In the genomic region with DNA sequence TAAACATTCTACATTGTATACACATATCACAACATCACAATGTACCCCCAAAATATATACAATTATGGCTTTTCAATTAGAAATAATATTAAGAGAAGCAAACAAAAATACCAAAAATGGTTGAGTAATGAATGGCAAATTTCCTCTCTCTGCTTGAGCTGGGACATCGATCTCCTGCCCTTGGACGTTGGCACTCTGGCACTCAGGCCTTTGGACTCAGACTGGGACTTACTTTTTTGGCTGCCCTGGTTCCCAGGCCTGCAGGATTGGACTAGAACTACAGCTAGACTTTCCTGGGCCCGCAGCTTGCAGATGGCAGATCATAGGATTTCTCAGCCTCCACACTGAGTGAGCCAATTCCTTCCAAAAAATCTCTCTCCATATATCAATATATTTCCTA, we compare ENCODE assay signal across 34 cellular contexts. TPM values are rescaled to one million over a fixed set of nuclear protein-coding genes. Genes with fewer than 3 reads are reported as not detected.
"Had no signal": no experiment of that assay in that cellular context is flagged by ENCODE, and none has a peak within 500 bp of the region (broad histone marks: within the 10 kb centered on the region; RNA-seq: fewer than 3 reads in every experiment).

No MANE protein-coding gene starts in this region.

- FAIRE-seq: colon, endometrium, islet of Langerhans, keratinocyte had no signal

- H3K4me3 ChIP-seq: coronary artery, dorsolateral prefrontal cortex, esophagus squamous epithelium, gastrocnemius medialis, heart right ventricle, left ventricle myocardium inferior, lower lobe of right lung, mucosa of descending colon had no signal

- H3K4me1 ChIP-seq: gastrocnemius medialis had no signal

- H3K9me3 ChIP-seq: esophagus squamous epithelium, gastrocnemius medialis, lower lobe of right lung, mucosa of descending colon had no signal

- ATAC-seq: esophagus mucosa; gastrocnemius medialis; heart right ventricle; left cardiac atrium; lower lobe of right lung; mucosa of descending colon; naive thymus-derived CD8-positive, alpha-beta T cell had no signal

- H3K4me3 Mint-ChIP-seq: mesothelial cell of epicardium; naive B cell; naive thymus-derived CD8-positive, alpha-beta T cell had no signal

- H3K36me3 ChIP-seq: esophagus squamous epithelium, gastrocnemius medialis, heart right ventricle, left ventricle myocardium inferior, lower lobe of right lung had no signal

- H3K36me3 Mint-ChIP-seq: mesothelial cell of epicardium; naive B cell; naive thymus-derived CD8-positive, alpha-beta T cell had no signal

- H3K27me3 ChIP-seq: dorsolateral prefrontal cortex, esophagus squamous epithelium, gastrocnemius medialis had no signal

- H3K9me3 Mint-ChIP-seq: naive thymus-derived CD8-positive, alpha-beta T cell had no signal

- H3K27ac ChIP-seq: coronary artery, dorsolateral prefrontal cortex, epithelial cell of prostate, esophagus squamous epithelium, gastrocnemius medialis, heart right ventricle, left ventricle myocardium inferior, lower lobe of right lung had no signal

- DNase-seq: dermis blood vessel endothelial cell; dorsolateral prefrontal cortex; effector CD4-positive, alpha-beta T cell; effector memory CD4-positive, alpha-beta T cell; erythroblast; esophagus squamous epithelium; foreskin fibroblast; foreskin melanocyte; gastrocnemius medialis; glutamatergic neuron; head of caudate nucleus; heart right ventricle; hippocampal formation; left cardiac atrium; left ventricle myocardium inferior; lower lobe of right lung; mesenchymal stem cell; mucosa of descending colon; naive B cell; naive thymus-derived CD8-positive, alpha-beta T cell had no signal

- H3K4me1 Mint-ChIP-seq: naive B cell; naive thymus-derived CD8-positive, alpha-beta T cell had no signal

- H3K27ac Mint-ChIP-seq: mesothelial cell of epicardium; naive B cell; naive thymus-derived CD8-positive, alpha-beta T cell had no signal

RNA-seq across cellular contexts. Expression of a gene that starts 52.9 kb away (rescaled TPM):
- total RNA-seq: dermis blood vessel endothelial cell; esophagus mucosa; esophagus squamous epithelium; gastrocnemius medialis; glomerular endothelial cell; heart right ventricle; kidney epithelial cell; left cardiac atrium; left ventricle myocardium inferior; lower leg skin; lower lobe of right lung; lung microvascular endothelial cell; mesenteric fat pad; mesothelial cell of epicardium; mucosa of descending colon; myocyte; naive thymus-derived CD8-positive, alpha-beta T cell had no signal
- polyA plus RNA-seq: heart right ventricle; keratinocyte; naive thymus-derived CD8-positive, alpha-beta T cell had no signal
